Comparison of ENCODE assay signal across 1 cellular context in genomic region chr17:38898291-38898679, GRCh38.
TF ChIP-seq lines count a peak whose summit lies in the region.

No MANE protein-coding gene starts in this region.

TF ChIP-seq in endothelial cell of umbilical vein, 7 proteins besides CTCF, POLR2A, EP300 and RAD21:
- TF ChIP-seq MYC (IDR thresholded peaks at IDR 0.05; ENCODE audit: low read depth, low read length) (no peak), MAX (IDR thresholded peaks at IDR 0.05; ENCODE audit: insufficient read depth, insufficient read length) (no peak), EZH2 (IDR thresholded peaks at IDR 0.05; ENCODE audit: borderline replicate concordance, low read depth, low read length, severe bottlenecking) (no peak), POLR2AphosphoS5 (IDR thresholded peaks at IDR 0.05; ENCODE audit: insufficient read depth, low read depth, low read length) (no peak)
TF ChIP-seq in endothelial cell of umbilical vein: peak in this region for 0.
